1 cellular context compared by ENCODE assay signal in genomic region chr3:56869157-56869889, GRCh38.
A peak's percentile ranks its signal among the peaks of the same experiment; 100 is the strongest.
TF ChIP-seq lines count a peak whose summit lies in the region.

No MANE protein-coding gene starts in this region.

TF ChIP-seq in GM12878, 131 proteins besides CTCF, POLR2A, EP300 and RAD21 (continued from another document):
- TF ChIP-seq CHD2 (IDR thresholded peaks at IDR 0.05; ENCODE audit: borderline replicate concordance, low read depth, low read length) (no peak), BHLHE40 (IDR thresholded peaks at IDR 0.05; ENCODE audit: borderline replicate concordance in 1 of 2, low read depth in 2 of 2, low read length in 1 of 2) (no peak), ASH2L (IDR thresholded peaks at IDR 0.05; ENCODE audit: borderline replicate concordance, low read depth) (no peak), ZSCAN29 (IDR thresholded peaks at IDR 0.05) (no peak), NBN (IDR thresholded peaks at IDR 0.05) (no peak), ATF2 (IDR thresholded peaks at IDR 0.05; ENCODE audit: low read length) (no peak), RUNX3 (IDR thresholded peaks at IDR 0.05; ENCODE audit: low read length) (peak; percentile 36; the same call in 1 of the 2 replicates), CREM (IDR thresholded peaks at IDR 0.05; ENCODE audit: low read depth) (0 out of 2 replicates have a peak, but pooled peaks have one; percentile 20), BACH1 (IDR thresholded peaks at IDR 0.05; ENCODE audit: borderline replicate concordance) (no peak), RAD51 (IDR thresholded peaks at IDR 0.05) (no peak)
- TF ChIP-seq, protein P1, sequence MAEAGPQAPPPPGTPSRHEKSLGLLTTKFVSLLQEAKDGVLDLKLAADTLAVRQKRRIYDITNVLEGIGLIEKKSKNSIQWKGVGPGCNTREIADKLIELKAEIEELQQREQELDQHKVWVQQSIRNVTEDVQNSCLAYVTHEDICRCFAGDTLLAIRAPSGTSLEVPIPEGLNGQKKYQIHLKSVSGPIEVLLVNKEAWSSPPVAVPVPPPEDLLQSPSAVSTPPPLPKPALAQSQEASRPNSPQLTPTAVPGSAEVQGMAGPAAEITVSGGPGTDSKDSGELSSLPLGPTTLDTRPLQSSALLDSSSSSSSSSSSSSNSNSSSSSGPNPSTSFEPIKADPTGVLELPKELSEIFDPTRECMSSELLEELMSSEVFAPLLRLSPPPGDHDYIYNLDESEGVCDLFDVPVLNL (IDR thresholded peaks at IDR 0.05; ENCODE audit: low read depth, low read length) = no peak
- TF ChIP-seq, protein P2, sequence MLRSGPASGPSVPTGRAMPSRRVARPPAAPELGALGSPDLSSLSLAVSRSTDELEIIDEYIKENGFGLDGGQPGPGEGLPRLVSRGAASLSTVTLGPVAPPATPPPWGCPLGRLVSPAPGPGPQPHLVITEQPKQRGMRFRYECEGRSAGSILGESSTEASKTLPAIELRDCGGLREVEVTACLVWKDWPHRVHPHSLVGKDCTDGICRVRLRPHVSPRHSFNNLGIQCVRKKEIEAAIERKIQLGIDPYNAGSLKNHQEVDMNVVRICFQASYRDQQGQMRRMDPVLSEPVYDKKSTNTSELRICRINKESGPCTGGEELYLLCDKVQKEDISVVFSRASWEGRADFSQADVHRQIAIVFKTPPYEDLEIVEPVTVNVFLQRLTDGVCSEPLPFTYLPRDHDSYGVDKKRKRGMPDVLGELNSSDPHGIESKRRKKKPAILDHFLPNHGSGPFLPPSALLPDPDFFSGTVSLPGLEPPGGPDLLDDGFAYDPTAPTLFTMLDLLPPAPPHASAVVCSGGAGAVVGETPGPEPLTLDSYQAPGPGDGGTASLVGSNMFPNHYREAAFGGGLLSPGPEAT (IDR thresholded peaks at IDR 0.05; ENCODE audit: low read depth) = no peak
